ENCODE assay signal across 21 cellular contexts in the genomic region with DNA sequence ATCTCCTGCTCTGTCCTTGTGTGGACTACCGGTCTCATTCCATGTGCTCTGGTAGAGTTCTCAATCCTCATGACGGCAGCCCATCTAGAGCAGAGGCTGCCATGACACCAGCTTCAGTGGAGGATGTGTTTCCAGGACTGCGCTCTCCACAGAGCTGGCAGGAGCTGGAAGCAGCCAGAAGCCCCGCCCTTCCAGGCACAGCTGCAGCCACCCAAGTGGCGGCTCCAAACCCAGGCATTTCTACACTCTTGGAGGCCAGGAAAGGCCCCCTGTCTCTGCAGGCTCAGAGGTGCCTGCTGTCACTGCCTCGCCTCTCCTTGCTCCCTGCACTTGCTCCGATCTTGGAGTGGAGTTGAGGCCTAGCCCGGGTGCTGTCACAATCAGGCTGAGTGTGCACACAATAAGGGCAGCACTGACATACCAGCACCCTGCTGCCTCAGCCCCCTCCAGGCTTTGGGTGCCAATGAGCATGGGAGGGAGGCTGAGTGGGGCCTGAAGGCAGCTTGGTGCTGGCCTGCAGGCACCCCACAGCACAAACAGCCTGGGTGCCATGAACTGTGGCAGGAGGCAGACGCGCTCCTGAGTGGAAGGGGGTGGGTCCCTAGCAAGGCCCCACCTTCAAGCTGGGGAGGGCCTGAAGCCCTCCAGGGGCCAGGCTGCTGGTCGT.
"Had no signal": no experiment of that assay in that cellular context is flagged by ENCODE, and none has a peak within 500 bp of the region (broad histone marks: within the 10 kb centered on the region; RNA-seq: fewer than 3 reads in every experiment).

No MANE protein-coding gene starts in this region.

- H3K4me3 ChIP-seq: heart left ventricle, hepatocyte, lung, mucosa of descending colon, pancreas, right lobe of liver, smooth muscle cell, stomach, testis, tibial artery had no signal

- H3K4me2 ChIP-seq: hepatocyte, smooth muscle cell had no signal

- H3K27ac ChIP-seq: heart left ventricle, hepatocyte, pancreas, right lobe of liver, stomach, testis, tibial artery had no signal

- H3K27me3 ChIP-seq: heart left ventricle, hepatocyte, pancreas, right lobe of liver, stomach, testis, tibial artery had no signal

- DNase-seq: cortex of kidney; effector CD4-positive, alpha-beta T cell; kidney; mucosa of descending colon; naive thymus-derived CD4-positive, alpha-beta T cell; occipital lobe; right lobe of liver; stimulated activated CD4-positive, alpha-beta T cell treated with anti-CD3 and anti-CD28 coated beads, Interleukin-12 subunit alpha, Interleukin-12 subunit beta, amount 100 ng/mL, for 4 hours; stimulated activated CD4-positive, alpha-beta T cell treated with anti-CD3 and anti-CD28 coated beads, Interleukin-1b, Interleukin-23, amount 100 ng/mL, for 48 hours; stimulated activated CD4-positive, alpha-beta T cell treated with anti-CD3 and anti-CD28 coated beads, Interleukin-4, amount 100 ng/mL, for 1 hour; stimulated activated CD8-positive, alpha-beta memory T cell treated with anti-CD3 and anti-CD28 coated beads, Interleukin-4, amount 100 ng/mL, for 48 hours; stimulated activated naive CD4-positive, alpha-beta T cell treated with Interleukin-2 at 50 U/mL for 16 hours; stomach; testis; tibial artery had no signal

- H3K4me1 ChIP-seq: heart left ventricle, pancreas, right lobe of liver, stomach, testis, tibial artery had no signal

- H3K36me3 ChIP-seq: heart left ventricle, pancreas, right lobe of liver had no signal

- ATAC-seq: left lobe of liver; mucosa of descending colon; naive thymus-derived CD4-positive, alpha-beta T cell; pancreas had no signal

- H3K9me3 ChIP-seq: heart left ventricle, mucosa of descending colon, pancreas, right lobe of liver, stomach, testis, tibial artery had no signal

- H2AFZ ChIP-seq: hepatocyte had no signal
